11 cellular contexts compared by ENCODE assay signal in genomic region chr13:59493436-59493965, GRCh38.
"Had no signal": no experiment of that assay in that cellular context is flagged by ENCODE, and none has a peak within 500 bp of the region (broad histone marks: within the 10 kb centered on the region; RNA-seq: fewer than 3 reads in every experiment).

No MANE protein-coding gene starts in this region.

- ATAC-seq: gastroesophageal sphincter; mucosa of descending colon; naive thymus-derived CD8-positive, alpha-beta T cell had no signal

- DNase-seq: cortex of kidney; effector memory CD4-positive, alpha-beta T cell; glutamatergic neuron; mucosa of descending colon; naive thymus-derived CD8-positive, alpha-beta T cell; sigmoid colon; stimulated activated naive CD4-positive, alpha-beta T cell; tibial artery; upper lobe of left lung; uterus had no signal
